In genomic region chr1:9589144-9589718, GRCh38 we compare ENCODE assay signal across 8 cellular contexts. TPM values are rescaled to one million over a fixed set of nuclear protein-coding genes. Genes with fewer than 3 reads are reported as not detected.
DNase-seq lines count a peak whose midpoint lies in the region; ATAC-seq and TF ChIP-seq lines count a peak whose summit lies in the region.

No MANE protein-coding gene starts in this region.

- H3K36me3 ChIP-seq in CD8-positive, alpha-beta memory T cell (ENCODE audit: insufficient read depth, low read length) = no peaks in the 10 kb centered on the region
- H3K36me3 ChIP-seq in Loucy (ENCODE audit: insufficient read depth, low read length) = no peaks in the 10 kb centered on the region

- peaks cover 0 to 1% of the 10 kb centered on the region in 2 donors for H3K27me3 Mint-ChIP-seq in CD8-positive, alpha-beta memory T cell

- H3K4me3 Mint-ChIP-seq in CD8-positive, alpha-beta memory T cell = peak overlapping the region; percentile 77 to 89 (median 85)

- H3K4me3 ChIP-seq in CD8-positive, alpha-beta memory T cell (ENCODE audit: low read length) = peak overlapping the region; percentile 67
- peak overlapping the region; percentile 96 for H3K4me3 ChIP-seq in Loucy (ENCODE audit: low read length, poor library complexity, severe bottlenecking)
- peak overlapping the region; percentile 73 for H3K4me3 ChIP-seq in fibroblast of the aortic adventitia (ENCODE audit: low read depth, low read length)

- H3K4me2 ChIP-seq in Loucy (ENCODE audit: low read depth, low read length, poor library complexity, severe bottlenecking) = peak overlapping the region; percentile 90

- peaks cover 16 to 41% (median 31%) of the 10 kb centered on the region in 3 donors for H3K4me1 Mint-ChIP-seq in CD8-positive, alpha-beta memory T cell

- no peaks in the 10 kb centered on the region for H3K9me3 Mint-ChIP-seq in CD8-positive, alpha-beta memory T cell

- H3K27ac ChIP-seq in CD8-positive, alpha-beta memory T cell (ENCODE audit: low read depth, low read length) = peak overlapping the region; percentile 59

- H3K9ac ChIP-seq in Loucy (ENCODE audit: low read depth, low read length, poor library complexity, severe bottlenecking) = peak overlapping the region; percentile 86

- peak overlapping the region; percentile 32 to 88 (median 73) for H3K27ac Mint-ChIP-seq in CD8-positive, alpha-beta memory T cell

- no peaks in the 10 kb centered on the region for H3K9me3 ChIP-seq in CD8-positive, alpha-beta memory T cell (ENCODE audit: low read length)
- H3K9me3 ChIP-seq in Loucy (ENCODE audit: insufficient read depth, low read depth, low read length) = no peaks in the 10 kb centered on the region

- no peaks in the 10 kb centered on the region for H3K27me3 ChIP-seq in CD8-positive, alpha-beta memory T cell (ENCODE audit: insufficient read depth, low read length, poor library complexity, severe bottlenecking)
- no peaks in the 10 kb centered on the region for H3K27me3 ChIP-seq in Loucy (ENCODE audit: insufficient read depth, low read length, poor library complexity, severe bottlenecking)

- ATAC-seq in GM21529 (IDR thresholded peaks at IDR 0.05; ENCODE audit: unreplicated experiment) = peak; percentile 14
- peak; percentile 10 for ATAC-seq in omental fat pad (ENCODE audit: low FRiP score)
- ATAC-seq in GM18873 (IDR thresholded peaks at IDR 0.05; ENCODE audit: low FRiP score, unreplicated experiment) = no peak

- POLR2A ChIA-PET in CD8-positive, alpha-beta memory T cell (lab: Charles Lee) = no interaction called here

- CTCF ChIA-PET in CD8-positive, alpha-beta memory T cell (lab: Charles Lee) = interaction anchor here (0.7 to 2.5 kb wide), 8 partner anchors 9 to 299 kb away, joined by 3 to 8 read pairs (median 3); no protein-coding TSS in a partner anchor

- DNase-seq in CD8-positive, alpha-beta memory T cell = peak; percentile 18 to 61 (median 34)
- peak; percentile 28 for DNase-seq in activated T-cell treated with anti-CD3 and anti-CD28 coated beads for 4 hours
- DNase-seq in fibroblast of the aortic adventitia (ENCODE audit: low read depth) = peak; percentile 32
- no peak for DNase-seq in omental fat pad (ENCODE audit: low spot score)
- no peak for DNase-seq in NCI-H1105 (lab: John Stamatoyannopoulos, UW)

- H4K20me1 ChIP-seq in Loucy (ENCODE audit: insufficient read depth, low read length, poor library complexity, severe bottlenecking) = peaks cover 42% of the 10 kb centered on the region

- TF ChIP-seq CTCF in Loucy (conservative IDR thresholded peaks at IDR 0.05; ENCODE audit: low read length) (no peak), fibroblast of the aortic adventitia (IDR thresholded peaks at IDR 0.05; ENCODE audit: insufficient read depth, low read length) (no peak), omental fat pad (IDR thresholded peaks at IDR 0.05) (no peak)

- no peaks in the 10 kb centered on the region for H3K9me2 ChIP-seq in Loucy (replicated peaks; ENCODE audit: low read depth, low read length)

- peaks cover 28% of the 10 kb centered on the region for H3K4me1 ChIP-seq in CD8-positive, alpha-beta memory T cell (ENCODE audit: insufficient read depth, low read length)
- peaks cover 44% of the 10 kb centered on the region for H3K4me1 ChIP-seq in Loucy (ENCODE audit: insufficient read depth, low read length, poor library complexity, severe bottlenecking)

- H3F3A ChIP-seq in Loucy (ENCODE audit: low read depth) = no peaks in the 10 kb centered on the region

- H3K79me2 ChIP-seq in Loucy (ENCODE audit: insufficient read depth, low read length) = peaks cover 52% of the 10 kb centered on the region

- H3K36me3 Mint-ChIP-seq in CD8-positive, alpha-beta memory T cell = peaks cover 0 to 1% (median 0%) of the 10 kb centered on the region in 3 donors

- peak overlapping the region; percentile 84; the same call in 1 of the 2 replicates for H2AFZ ChIP-seq in Loucy (ENCODE audit: low read length)

RNA-seq across cellular contexts. Expression of gene TMEM201, which starts 0.5 kb away (rescaled TPM):
- total RNA-seq in CD8-positive, alpha-beta memory T cell = 10 to 100 TPM; 32.2 to 32.8 TPM
- 2.8 TPM for polyA plus RNA-seq in CD8-positive, alpha-beta memory T cell
- total RNA-seq in fibroblast of the aortic adventitia (ENCODE audit: low replicate concordance) (2.8 and 8.9 TPM in 2 replicates), omental fat pad (10 to 100 TPM in 1 of 4 donors, 1 to 10 TPM in 3; 4.5 to 13.1 (median 6.8) TPM)

RNA-seq across cellular contexts. Expression of gene SLC25A33, which starts 50.0 kb away (rescaled TPM):
- total RNA-seq in CD8-positive, alpha-beta memory T cell = 10 to 100 TPM; 12.8 to 12.9 TPM
- polyA plus RNA-seq in CD8-positive, alpha-beta memory T cell = 6.5 TPM
- 2.0 and 4.7 TPM in 2 replicates for total RNA-seq in fibroblast of the aortic adventitia (ENCODE audit: low replicate concordance)
- 10 to 100 TPM; 15.6 to 25.8 (median 19.1) TPM for total RNA-seq in omental fat pad

Comparison
In these comparisons a context has a peak if more than half of its experiments do, and no peak if none do; other contexts are left out.
1. DNase-seq: peak in CD8-positive, alpha-beta memory T cell (5 of 5), activated T-cell treated with anti-CD3 and anti-CD28 coated beads for 4 hours (single experiment) and fibroblast of the aortic adventitia (single experiment); none in omental fat pad (single experiment) and NCI-H1105 (single experiment).
2. Peak in every context shown above with its lines, with median percentiles within 50 percentile points of each other: H3K4me3 ChIP-seq.